Comparison of ENCODE assay signal across 1 cellular context in genomic region chr3:125212096-125212508, GRCh38.
A peak's percentile ranks its signal among the peaks of the same experiment; 100 is the strongest.
TF ChIP-seq lines count a peak whose summit lies in the region.

No MANE protein-coding gene starts in this region.

TF ChIP-seq in H1, 55 proteins besides CTCF, POLR2A, EP300 and RAD21 (continued from another document):
- no peak for TF ChIP-seq USF2 (IDR thresholded peaks at IDR 0.05; ENCODE audit: low read length)
- TF ChIP-seq RFX5 (IDR thresholded peaks at IDR 0.05; ENCODE audit: borderline replicate concordance, low read depth, low read length) = no peak
- TF ChIP-seq CREB1 (IDR thresholded peaks at IDR 0.05) = no peak
- no peak for TF ChIP-seq SP2 (IDR thresholded peaks at IDR 0.05; ENCODE audit: low read length)
- TF ChIP-seq SRF (IDR thresholded peaks at IDR 0.05; ENCODE audit: low read depth, low read length) = no peak
- TF ChIP-seq KDM4A (IDR thresholded peaks at IDR 0.05; ENCODE audit: low read depth, low read length, severe bottlenecking) = peak; percentile 44
- TF ChIP-seq E2F6 (IDR thresholded peaks at IDR 0.05) = no peak
- TF ChIP-seq CBX8 (IDR thresholded peaks at IDR 0.05; ENCODE audit: borderline replicate concordance, low read depth, low read length) = no peak
- no peak for TF ChIP-seq CHD1 (IDR thresholded peaks at IDR 0.05; ENCODE audit: low read depth, low read length)
- no peak for TF ChIP-seq JUND (IDR thresholded peaks at IDR 0.05; ENCODE audit: low read length)
- TF ChIP-seq GTF2F1 (IDR thresholded peaks at IDR 0.05; ENCODE audit: borderline replicate concordance, low read depth, low read length) = no peak
- no peak for TF ChIP-seq SP1 (IDR thresholded peaks at IDR 0.05; ENCODE audit: low read depth, low read length)
- no peak for TF ChIP-seq SIN3A (conservative IDR thresholded peaks at IDR 0.05 in 1 of 2, IDR thresholded peaks at IDR 0.05 in 1 of 2; ENCODE audit: low read depth in 1 of 2, low read length in 2 of 2)
- TF ChIP-seq CEBPB (IDR thresholded peaks at IDR 0.05; ENCODE audit: low read depth, low read length) = no peak
- TF ChIP-seq CHD2 (IDR thresholded peaks at IDR 0.05; ENCODE audit: low read length) = no peak
- peak; percentile 69; the same call in 1 of the 2 replicates for TF ChIP-seq POLR2AphosphoS5 (IDR thresholded peaks at IDR 0.05; ENCODE audit: low read depth, low read length)
- no peak for TF ChIP-seq TAF7 (optimal IDR thresholded peaks at IDR 0.05; ENCODE audit: borderline replicate concordance, low read depth, low read length)
- peak; percentile 46 for TF ChIP-seq EZH2 (IDR thresholded peaks at IDR 0.05; ENCODE audit: low read depth, low read length, severe bottlenecking)
- no peak for TF ChIP-seq FOSL1 (IDR thresholded peaks at IDR 0.05; ENCODE audit: insufficient read depth, low read depth, low read length)
- TF ChIP-seq TAF1 (IDR thresholded peaks at IDR 0.05; ENCODE audit: low read depth, low read length) = peak; percentile 49; the same call in 1 of the 2 replicates
- no peak for TF ChIP-seq MAX (IDR thresholded peaks at IDR 0.05)
- no peak for TF ChIP-seq CHD7 (IDR thresholded peaks at IDR 0.05; ENCODE audit: insufficient replicate concordance, low read length)
- TF ChIP-seq TCF12 (IDR thresholded peaks at IDR 0.05; ENCODE audit: low read depth, low read length) = no peak
- TF ChIP-seq TEAD4 (IDR thresholded peaks at IDR 0.05; ENCODE audit: low read depth, low read length) = no peak
- no peak for TF ChIP-seq SIRT6 (IDR thresholded peaks at IDR 0.05; ENCODE audit: low read length)
- peak; percentile 61 for TF ChIP-seq ASH2L (IDR thresholded peaks at IDR 0.05; ENCODE audit: low read length)
- no peak for TF ChIP-seq ATF2 (IDR thresholded peaks at IDR 0.05; ENCODE audit: low read length)
- TF ChIP-seq JUN (IDR thresholded peaks at IDR 0.05; ENCODE audit: low read depth, low read length) = no peak
- TF ChIP-seq TBP (IDR thresholded peaks at IDR 0.05; ENCODE audit: low read depth, low read length) = no peak
- TF ChIP-seq ATF3 (IDR thresholded peaks at IDR 0.05; ENCODE audit: insufficient read depth, low read depth, low read length) = no peak
- TF ChIP-seq SAP30 (IDR thresholded peaks at IDR 0.05; ENCODE audit: insufficient read depth, insufficient replicate concordance, low read length) = no peak
- no peak for TF ChIP-seq BACH1 (IDR thresholded peaks at IDR 0.05; ENCODE audit: low read length)
- no peak for TF ChIP-seq YY1 (IDR thresholded peaks at IDR 0.05; ENCODE audit: low read depth, low read length)
- TF ChIP-seq CBX5 (IDR thresholded peaks at IDR 0.05; ENCODE audit: low read depth, low read length) = no peak
- no peak; the same call in none of the 2 replicates for TF ChIP-seq PHF8 (conservative IDR thresholded peaks at IDR 0.05; ENCODE audit: low read depth, low read length)
- no peak for TF ChIP-seq RNF2 (IDR thresholded peaks at IDR 0.05; ENCODE audit: borderline replicate concordance, low read depth, low read length, missing control alignments, poor library complexity, severe bottlenecking)
- TF ChIP-seq EGR1 (IDR thresholded peaks at IDR 0.05; ENCODE audit: borderline replicate concordance, low read depth, low read length) = no peak
- no peak for TF ChIP-seq NRF1 (IDR thresholded peaks at IDR 0.05; ENCODE audit: low read depth, low read length)
- TF ChIP-seq BRCA1 (IDR thresholded peaks at IDR 0.05; ENCODE audit: low read depth, low read length) = no peak
- TF ChIP-seq GABPA (IDR thresholded peaks at IDR 0.05; ENCODE audit: borderline replicate concordance, insufficient read depth, low read length) = no peak
